ENCODE assay signal across 21 cellular contexts in genomic region chr4:112557676-112558411, GRCh38. TPM values are rescaled to one million over a fixed set of nuclear protein-coding genes. Genes with fewer than 3 reads are reported as not detected.
DNase-seq lines count a peak whose midpoint lies in the region; ATAC-seq, FAIRE-seq and TF ChIP-seq lines count a peak whose summit lies in the region.
"Had no signal": no experiment of that assay in that cellular context is flagged by ENCODE, and none has a peak within 500 bp of the region (broad histone marks: within the 10 kb centered on the region; RNA-seq: fewer than 3 reads in every experiment).

No MANE protein-coding gene starts in this region.

- POLR2A ChIA-PET in WTC11 (lab: Charles Lee) = no interaction called here

- H3K4me1 Mint-ChIP-seq in WTC11 (0 out of 2 replicates have a peak, but pooled peaks cover 6% of the 10 kb centered on the region), endodermal cell (no peaks in the 10 kb centered on the region)

- H3K27ac ChIP-seq in endodermal cell (ENCODE audit: low read depth, low read length) = no peak overlapping the region
- no peak overlapping the region for H3K27ac ChIP-seq in pancreas
- H3K27ac ChIP-seq: GM23248, KMS-11, RWPE1 had no signal

- no peak overlapping the region for H3K4me3 Mint-ChIP-seq in WTC11
- H3K4me3 Mint-ChIP-seq in endodermal cell = no peak overlapping the region
- H3K4me3 Mint-ChIP-seq: CD14-positive monocyte had no signal

- H3K9me3 ChIP-seq in endodermal cell (ENCODE audit: control insufficient read depth, low read length) (no peaks in the 10 kb centered on the region), pancreas (no peaks in the 10 kb centered on the region)

- H3K27ac Mint-ChIP-seq in WTC11 (no peak overlapping the region; the same call in 1 of the 2 replicates), endodermal cell (peak overlapping the region; percentile 14)
- H3K27ac Mint-ChIP-seq: CD14-positive monocyte had no signal

- H3K27me3 ChIP-seq in endodermal cell (ENCODE audit: control insufficient read depth, insufficient read depth, low read length, poor library complexity, severe bottlenecking) (no peaks in the 10 kb centered on the region), pancreas (no peaks in the 10 kb centered on the region)

- CTCF ChIA-PET in WTC11 (lab: Charles Lee) = interaction anchor here (1.0 to 1.5 kb wide), 2 partner anchors 47 to 380 kb away, joined by 3 read pairs; no protein-coding TSS in a partner anchor

- no peak for FAIRE-seq in pancreas (lab: Jason Lieb, UNC)
- FAIRE-seq: GM12878 had no signal

- H3K36me3 Mint-ChIP-seq in WTC11 = peaks cover 19% of the 10 kb centered on the region
- peaks cover 32% of the 10 kb centered on the region for H3K36me3 Mint-ChIP-seq in endodermal cell (ENCODE audit: low read depth)

- 78 to 93% methylated on average over 1 to 2 of the region's 2 CpGs for WGBS in endodermal cell (ENCODE audit: insufficient coverage in 1 of 2, insufficient read length in 1 of 2), 2 experiments
- WGBS in pancreas, 2 donors = 62 to 71% methylated on average over 2 of the region's 2 CpGs

- H3K9ac ChIP-seq in endodermal cell (ENCODE audit: extremely low read depth, low read length, poor library complexity, severe bottlenecking) = no peak overlapping the region
- H3K9ac ChIP-seq: GM23248, KMS-11 had no signal

- H3K4me3 ChIP-seq in endodermal cell (ENCODE audit: low read length) (no peak overlapping the region), pancreas (no peak overlapping the region)
- H3K4me3 ChIP-seq: GM12878, GM23248 had no signal

- H3K4me1 ChIP-seq in endodermal cell (ENCODE audit: control insufficient read depth, insufficient read depth, low read length) (no peaks in the 10 kb centered on the region), pancreas (peaks cover 0 to 6% (median 0%) of the 10 kb centered on the region in 3 donors)

- no peaks in the 10 kb centered on the region for H3K27me3 Mint-ChIP-seq in WTC11 (ENCODE audit: low read depth)
- no peaks in the 10 kb centered on the region for H3K27me3 Mint-ChIP-seq in endodermal cell (ENCODE audit: insufficient read depth)

- H3K9me3 Mint-ChIP-seq in WTC11 = no peaks in the 10 kb centered on the region
- no peaks in the 10 kb centered on the region for H3K9me3 Mint-ChIP-seq in endodermal cell
- H3K9me3 Mint-ChIP-seq: CD14-positive monocyte had no signal

- intact Hi-C loops in pancreas (cut with DNase I) = no loop called here

- DNase-seq in DMS79 treated with DMSO at 0.1 percent for 48 hours (lab: John Stamatoyannopoulos, UW) = peak; percentile 85
- DNase-seq in WTC11 (ENCODE audit: low spot score) = no peak
- DNase-seq in endodermal cell = no peak
- DNase-seq in pancreas = no peak
- no peak for DNase-seq in COLO829 (ENCODE audit: low spot score)
- DNase-seq in activated T-cell treated with anti-CD3 and anti-CD28 coated beads, Interleukin-2, amount 50 U/mL, for 48 hours = no peak
- DNase-seq: AML-193, COR-L47, DMS 273 treated with DMSO at 0.1 percent for 48 hours, GM23248, MV-4-11, NCI-H187 treated with DMSO at 0.1 percent for 48 hours, NCI-H2227 treated with DMSO at 0.1 percent for 48 hours, NCI-H524, PC-3, SIG-M5 had no signal

- ATAC-seq in WTC11 = peak; percentile 28; the same call in 1 of the 2 replicates
- peak in 3 of 4 donors; percentile 60 to 69 (median 66) for ATAC-seq in pancreas
- ATAC-seq in GM21526 (IDR thresholded peaks at IDR 0.05; ENCODE audit: low FRiP score, unreplicated experiment) = no peak
- ATAC-seq: GM12878, PC-3 had no signal

- no peaks in the 10 kb centered on the region for H3K36me3 ChIP-seq in endodermal cell (ENCODE audit: control insufficient read depth, insufficient read depth, low read length)
- H3K36me3 ChIP-seq in pancreas = no peaks in the 10 kb centered on the region

- no peak for TF ChIP-seq CTCF in WTC11 (IDR thresholded peaks at IDR 0.05)
- no peak for TF ChIP-seq CTCF in endodermal cell (conservative IDR thresholded peaks at IDR 0.05)
- no peak for TF ChIP-seq CTCF in pancreas (IDR thresholded peaks at IDR 0.05)

TF ChIP-seq in WTC11, 78 proteins besides CTCF, POLR2A, EP300 and RAD21:
- TF ChIP-seq ZNF281 (CRISPR knock-in tag; IDR thresholded peaks at IDR 0.05) = no peak
- TF ChIP-seq ZMAT4 (CRISPR knock-in tag; IDR thresholded peaks at IDR 0.05) = no peak
- TF ChIP-seq ETV6 (CRISPR knock-in tag; IDR thresholded peaks at IDR 0.05) = no peak
- no peak for TF ChIP-seq ZNF219 (CRISPR knock-in tag; IDR thresholded peaks at IDR 0.05; ENCODE audit: borderline replicate concordance)
- no peak for TF ChIP-seq ZNF532 (CRISPR knock-in tag; IDR thresholded peaks at IDR 0.05; ENCODE audit: borderline replicate concordance)

RNA-seq across cellular contexts. Expression of gene NEUROG2, which starts 41.9 kb away (rescaled TPM):
- total RNA-seq in WTC11 (2021) (0.09 TPM in 2 of 3 replicates, not detected in the other), endodermal cell (under 1 TPM in 1 of 2 donors, not detected in 1; 0.11 TPM), pancreas (not detected)
- polyA plus RNA-seq in endodermal cell (2013, experiment 1 of 2) = 9.4 TPM
- polyA plus RNA-seq in endodermal cell (2013, experiment 2 of 2) = 7.2 TPM
- polyA plus RNA-seq in pancreas = not detected
- total RNA-seq: GM23248, PC-3 had no signal
- polyA plus RNA-seq: CD14-positive monocyte, GM23248 had no signal
